In genomic region chr6:149545754-149546471, GRCh38 we compare ENCODE assay signal across 8 cellular contexts. TPM values are rescaled to one million over a fixed set of nuclear protein-coding genes. Genes with fewer than 3 reads are reported as not detected.
DNase-seq lines count a peak whose midpoint lies in the region; ATAC-seq and TF ChIP-seq lines count a peak whose summit lies in the region.

TSS of gene PPIL4 (minus strand) at chr6:149546043. CDS start at chr6:149546005, 38 bp downstream.

- peak; percentile 83 for TF ChIP-seq CTCF in epithelial cell of esophagus (IDR thresholded peaks at IDR 0.05; ENCODE audit: insufficient read depth, low read depth, low read length, missing control alignments)

- peak within 1 kb of the TSS; percentile 100 for H3K4me3 ChIP-seq in epithelial cell of esophagus (ENCODE audit: low read length)

- DNase-seq in DMS153 (lab: John Stamatoyannopoulos, UW) (peak; percentile 76), HuH-7.5 (ENCODE audit: low spot score) (peak; percentile 68), OCI-M1 (lab: John Stamatoyannopoulos, UW) (peak; percentile 98), activated T-cell treated with anti-CD3 and anti-CD28 coated beads for 4 hours (peak; percentile 94), epithelial cell of esophagus (ENCODE audit: low read depth) (peak; percentile 96), mucosa of gallbladder (ENCODE audit: low spot score) (peak; percentile 98)
- peak; percentile 91 to 92 for DNase-seq in stimulated activated CD8-positive, alpha-beta memory T cell treated with anti-CD3 and anti-CD28 coated beads, Interleukin-4, amount 100 ng/mL, for 4 hours (ENCODE audit: low read depth in 2 of 2, low spot score in 1 of 2)

- ATAC-seq in GM21526 (IDR thresholded peaks at IDR 0.05; ENCODE audit: low FRiP score, unreplicated experiment): peak; percentile 84

RNA-seq across cellular contexts. Expression of gene PPIL4, which starts in this region (rescaled TPM):
- total RNA-seq in mucosa of gallbladder: 21.1 TPM

Comparison
In these comparisons a context has a peak if more than half of its experiments do, and no peak if none do; other contexts are left out.
1. Peak in every context shown above with its lines: DNase-seq, ATAC-seq and H3K4me3 ChIP-seq.